12 cellular contexts compared by ENCODE assay signal in genomic region chr4:7904942-7905341, GRCh38. TPM values are rescaled to one million over a fixed set of nuclear protein-coding genes. Genes with fewer than 3 reads are reported as not detected.
DNase-seq lines count a peak whose midpoint lies in the region; ATAC-seq and TF ChIP-seq lines count a peak whose summit lies in the region.
"Had no signal": no experiment of that assay in that cellular context is flagged by ENCODE, and none has a peak within 500 bp of the region (broad histone marks: within the 10 kb centered on the region; RNA-seq: fewer than 3 reads in every experiment).

No MANE protein-coding gene starts in this region.

- H3K27me3 ChIP-seq in skeletal muscle satellite cell (ENCODE audit: control insufficient read depth, insufficient read depth, low read length): no peaks in the 10 kb centered on the region

- no peak overlapping the region for H3K27ac Mint-ChIP-seq in stimulated activated effector memory CD8-positive, alpha-beta T cell treated with anti-CD3 and anti-CD28 coated beads, Interleukin-12 subunit alpha, Interleukin-12 subunit beta, amount 100 ng/mL, for 72 hours
- H3K27ac Mint-ChIP-seq: T-helper 2 cell treated with Interferon-gamma antibody and Interleukin-4, amounts not matched to agents 5 μg/mL and 100 μg/mL, for 36 hours had no signal

- peaks cover 3% of the 10 kb centered on the region for H3K36me3 ChIP-seq in skeletal muscle satellite cell (ENCODE audit: insufficient read depth, low read length)

- peak; percentile 63 for DNase-seq in GM04503 (ENCODE audit: low read depth)
- peak; percentile 64 for DNase-seq in astrocyte of the cerebellum (ENCODE audit: low read depth)
- peak in 34 of 42 donors; percentile 8 to 88 (median 57) for DNase-seq in head of caudate nucleus
- no peak for DNase-seq in HUDEP-2 (lab: John Stamatoyannopoulos, UW; ENCODE audit: unreplicated experiment in 76 of 76)
- no peak for DNase-seq in stimulated activated effector memory CD8-positive, alpha-beta T cell treated with anti-CD3 and anti-CD28 coated beads, Interleukin-12 subunit alpha, Interleukin-12 subunit beta, amount 100 ng/mL, for 72 hours (ENCODE audit: low spot score in 2 of 2)
- no peak for DNase-seq in NCI-H2196 (lab: John Stamatoyannopoulos, UW; ENCODE audit: unreplicated experiment)
- DNase-seq: activated effector memory CD4-positive, alpha-beta T cell treated with Interleukin-2 at 50 U/mL for 16 hours; DMS79 treated with DMSO at 0.1 percent for 48 hours had no signal

- H3K9ac ChIP-seq in skeletal muscle satellite cell (ENCODE audit: low read depth, low read length): peak overlapping the region; percentile 57
- H3K9ac ChIP-seq: parathyroid adenoma had no signal

- H3K4me1 ChIP-seq in skeletal muscle satellite cell (ENCODE audit: control insufficient read depth, insufficient read depth, low read length): peaks cover 70% of the 10 kb centered on the region

- H3K4me3 Mint-ChIP-seq in stimulated activated effector memory CD8-positive, alpha-beta T cell treated with anti-CD3 and anti-CD28 coated beads, Interleukin-12 subunit alpha, Interleukin-12 subunit beta, amount 100 ng/mL, for 72 hours: no peak overlapping the region
- H3K4me3 Mint-ChIP-seq: T-helper 2 cell treated with Interferon-gamma antibody and Interleukin-4, amounts not matched to agents 5 μg/mL and 100 μg/mL, for 36 hours had no signal

- ATAC-seq in stimulated activated effector memory CD8-positive, alpha-beta T cell treated with anti-CD3 and anti-CD28 coated beads, Interleukin-12 subunit alpha, Interleukin-12 subunit beta, amount 100 ng/mL, for 72 hours: no peak
- no peak for ATAC-seq in HG03280 (IDR thresholded peaks at IDR 0.05; ENCODE audit: unreplicated experiment)

- peaks cover 41% of the 10 kb centered on the region for H3K4me1 Mint-ChIP-seq in stimulated activated effector memory CD8-positive, alpha-beta T cell treated with anti-CD3 and anti-CD28 coated beads, Interleukin-12 subunit alpha, Interleukin-12 subunit beta, amount 100 ng/mL, for 72 hours

- no peak for TF ChIP-seq CTCF in astrocyte of the cerebellum (IDR thresholded peaks at IDR 0.05; ENCODE audit: low read depth, low read length, missing control alignments)

- in situ Hi-C loops in astrocyte of the cerebellum (cut with HindIII; ENCODE audit: low sequenced_read_pairs): no loop called here

- H3K9me3 ChIP-seq in skeletal muscle satellite cell (replicated peaks; ENCODE audit: low read length): no peaks in the 10 kb centered on the region

- intact Hi-C loops in head of caudate nucleus (cut with DNase I): no loop called here

- H3K4me3 ChIP-seq in astrocyte of the cerebellum (ENCODE audit: low read depth, low read length) (no peak overlapping the region), skeletal muscle satellite cell (ENCODE audit: low read length) (peak overlapping the region; percentile 4)

- H3K9me3 Mint-ChIP-seq in stimulated activated effector memory CD8-positive, alpha-beta T cell treated with anti-CD3 and anti-CD28 coated beads, Interleukin-12 subunit alpha, Interleukin-12 subunit beta, amount 100 ng/mL, for 72 hours: no peaks in the 10 kb centered on the region
- H3K9me3 Mint-ChIP-seq: T-helper 2 cell treated with Interferon-gamma antibody and Interleukin-4, amounts not matched to agents 5 μg/mL and 100 μg/mL, for 36 hours had no signal

- H3K4me2 ChIP-seq in skeletal muscle satellite cell (ENCODE audit: low read length): peak overlapping the region; percentile 67

- no peaks in the 10 kb centered on the region for H3K36me3 Mint-ChIP-seq in stimulated activated effector memory CD8-positive, alpha-beta T cell treated with anti-CD3 and anti-CD28 coated beads, Interleukin-12 subunit alpha, Interleukin-12 subunit beta, amount 100 ng/mL, for 72 hours

RNA-seq across cellular contexts. Expression of gene AFAP1, which starts 34.7 kb away (rescaled TPM):
- total RNA-seq in skeletal muscle satellite cell (2012; rRNA removed): 16.5 and 19.9 TPM in 2 replicates

Comparison
In these comparisons a context has a peak if more than half of its experiments do, and no peak if none do; other contexts are left out.
1. DNase-seq: peak in GM04503 (single experiment), astrocyte of the cerebellum (single experiment) and head of caudate nucleus (34 of 42); none in HUDEP-2 (0 of 76), stimulated activated effector memory CD8-positive, alpha-beta T cell treated with anti-CD3 and anti-CD28 coated beads, Interleukin-12 subunit alpha, Interleukin-12 subunit beta, amount 100 ng/mL, for 72 hours (0 of 2) and NCI-H2196 (single experiment).